ENCODE assay signal across 24 cellular contexts in the genomic region with DNA sequence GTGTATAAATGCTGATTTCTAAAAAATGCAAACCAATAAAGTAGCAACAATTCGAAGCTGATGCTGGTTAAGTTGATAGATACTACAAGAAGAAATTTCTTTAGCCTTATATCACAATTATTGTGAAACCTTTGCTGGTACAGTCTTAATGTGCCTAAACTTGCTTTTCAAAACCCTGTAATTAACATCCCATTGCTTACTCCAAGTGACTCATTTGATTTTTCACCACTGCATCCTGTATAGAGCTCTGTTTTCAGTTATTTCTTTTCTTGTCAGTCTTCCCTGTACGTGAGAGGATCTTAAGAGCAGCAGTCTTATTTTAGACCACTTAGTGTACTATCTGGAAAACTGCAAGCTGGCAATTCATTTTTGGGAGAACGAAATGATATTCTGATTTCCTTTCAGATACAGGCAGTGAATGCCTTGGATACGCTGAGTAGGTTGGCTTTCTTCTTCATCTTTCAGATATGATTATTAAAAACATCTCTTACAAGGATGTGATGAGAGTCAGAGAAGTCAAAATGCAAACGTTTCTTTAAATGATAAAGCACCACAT.
DNase-seq lines count a peak whose midpoint lies in the region; ATAC-seq and TF ChIP-seq lines count a peak whose summit lies in the region.
"Had no signal": no experiment of that assay in that cellular context is flagged by ENCODE, and none has a peak within 500 bp of the region (broad histone marks: within the 10 kb centered on the region; RNA-seq: fewer than 3 reads in every experiment).

No MANE protein-coding gene starts in this region.

- H3K4me3 ChIP-seq in SK-N-SH (ENCODE audit: low read depth in 2 of 2, low read length in 1 of 2), result no peak overlapping the region
- H3K4me3 ChIP-seq: sigmoid colon, upper lobe of left lung had no signal

- CTCF ChIA-PET in SK-N-SH (lab: Yijun Ruan, JAX), result interaction anchor here (1.1 kb wide), 1 partner anchor 8 kb away, joined by 3 read pairs; no protein-coding TSS in a partner anchor

- no peaks in the 10 kb centered on the region for H3K36me3 ChIP-seq in SK-N-SH (replicated peaks in 1 of 2; ENCODE audit: control insufficient read depth in 1 of 2, insufficient read depth in 2 of 2, low read length in 1 of 2)
- H3K36me3 ChIP-seq: sigmoid colon, upper lobe of left lung, WERI-Rb-1 had no signal

- POLR2A ChIA-PET in SK-N-SH (lab: Yijun Ruan, JAX), result no interaction called here

- ATAC-seq in SK-N-SH treated with all-trans-retinoic acid at 6 μM for 48 hours (peak; percentile 91), GM21825 (IDR thresholded peaks at IDR 0.05; ENCODE audit: unreplicated experiment) (no peak)
- ATAC-seq in stimulated activated naive CD8-positive, alpha-beta T cell treated with anti-CD3 and anti-CD28 coated beads, Interleukin-15, Interleukin-2, amounts not matched to agents 100 U/mL and 50 U/mL, for 24 hours, result no peak
- ATAC-seq: effector memory CD8-positive, alpha-beta T cell; T-helper 17 cell had no signal

- DNase-seq in SK-N-SH, result no peak
- DNase-seq in NCI-H69 (lab: John Stamatoyannopoulos, UW), result peak; percentile 69
- peak; percentile 37 for DNase-seq in epithelial cell of prostate (ENCODE audit: low read depth, low spot score)
- DNase-seq in stromal cell of bone marrow (ENCODE audit: low read depth), result peak; percentile 11
- no peak for DNase-seq in stimulated activated naive CD8-positive, alpha-beta T cell treated with anti-CD3 and anti-CD28 coated beads, Interleukin-15, Interleukin-2, amounts not matched to agents 100 U/mL and 50 U/mL, for 24 hours
- no peak for DNase-seq in activated naive CD4-positive, alpha-beta T cell treated with anti-CD3 and anti-CD28 coated beads, Interleukin-2, amount 50 U/mL, for 16 hours
- DNase-seq: activated CD4-positive, alpha-beta T cell treated with anti-CD3 and anti-CD28 coated beads, Interleukin-2, amount 50 U/mL, for 4 hours; activated T-cell treated with anti-CD3 and anti-CD28 coated beads for 4 hours; CD4-positive, alpha-beta T cell; effector memory CD8-positive, alpha-beta T cell; foreskin melanocyte; Kasumi-1; NCI-H1105; NCI-H748 treated with DMSO at 0.1 percent for 48 hours; SHP77 treated with DMSO at 0.1 percent for 48 hours; sigmoid colon; stimulated activated CD4-positive, alpha-beta T cell treated with anti-CD3 and anti-CD28 coated beads, Interleukin-1b, Interleukin-23, amount 100 ng/mL, for 48 hours; stimulated activated naive CD4-positive, alpha-beta T cell treated with Interleukin-2 at 50 U/mL for 16 hours; T-helper 17 cell; upper lobe of left lung; WERI-Rb-1 had no signal

- H2AFZ ChIP-seq in SK-N-SH (ENCODE audit: low read depth), result no peak overlapping the region
- H2AFZ ChIP-seq: parathyroid adenoma had no signal

- WGBS in SK-N-SH (ENCODE audit: low lambda C conversion rate), result 56% methylated on average over 5 of the region's 5 CpGs

- H3K9ac ChIP-seq in SK-N-SH, result no peak overlapping the region
- H3K9ac ChIP-seq: parathyroid adenoma had no signal

- TF ChIP-seq CTCF in SK-N-SH (IDR thresholded peaks at IDR 0.05), result no peak

- no peak overlapping the region for H3K27ac ChIP-seq in SK-N-SH (ENCODE audit: low read depth in 2 of 2, low read length in 1 of 2)
- H3K27ac ChIP-seq in epithelial cell of prostate, result no peak overlapping the region
- H3K27ac ChIP-seq: parathyroid adenoma, sigmoid colon, upper lobe of left lung, WERI-Rb-1 had no signal

- H3K4me1 ChIP-seq in SK-N-SH (ENCODE audit: control insufficient read depth in 1 of 2, insufficient read depth in 2 of 2, low read depth in 1 of 2, low read length in 1 of 2), result no peaks in the 10 kb centered on the region; a peak in 1 of 4 replicates
- H3K4me1 ChIP-seq: parathyroid adenoma, sigmoid colon, upper lobe of left lung had no signal

- no peak overlapping the region for H3K4me2 ChIP-seq in SK-N-SH

- TF ChIP-seq EP300 in SK-N-SH (IDR thresholded peaks at IDR 0.05; ENCODE audit: borderline replicate concordance in 1 of 2, low read depth in 1 of 2, low read length in 1 of 2), result no peak

- H3K27me3 ChIP-seq in SK-N-SH (ENCODE audit: insufficient read depth), result no peaks in the 10 kb centered on the region
- H3K27me3 ChIP-seq: sigmoid colon, upper lobe of left lung had no signal

- no peaks in the 10 kb centered on the region for H3K9me2 ChIP-seq in SK-N-SH

- no peaks in the 10 kb centered on the region for H4K20me1 ChIP-seq in SK-N-SH (ENCODE audit: insufficient read depth)

- H3F3A ChIP-seq in SK-N-SH (replicated peaks; ENCODE audit: insufficient read depth), result no peaks in the 10 kb centered on the region

- no peak for TF ChIP-seq RAD21 in SK-N-SH (IDR thresholded peaks at IDR 0.05; ENCODE audit: low read length)

- H3K9me3 ChIP-seq in SK-N-SH, result no peaks in the 10 kb centered on the region
- H3K9me3 ChIP-seq: sigmoid colon, upper lobe of left lung had no signal

- H3K79me2 ChIP-seq in SK-N-SH (ENCODE audit: insufficient read depth), result no peaks in the 10 kb centered on the region
- H3K79me2 ChIP-seq: parathyroid adenoma had no signal

TF ChIP-seq in SK-N-SH treated with all-trans-retinoic acid at 6 μM for 48 hours, 23 proteins besides CTCF, POLR2A, EP300 and RAD21:
- TF ChIP-seq TOX (CRISPR knock-in tag; IDR thresholded peaks at IDR 0.05; ENCODE audit: borderline replicate concordance) (peak; percentile 37; the same call in 1 of the 2 replicates), CSDC2 (CRISPR knock-in tag; IDR thresholded peaks at IDR 0.05) (no peak)

TF ChIP-seq in SK-N-SH, 30 proteins besides CTCF, POLR2A, EP300 and RAD21:
- TF ChIP-seq MAX (IDR thresholded peaks at IDR 0.05; ENCODE audit: low read depth) (no peak), CHD2 (IDR thresholded peaks at IDR 0.05; ENCODE audit: low read length, partially characterized antibody) (no peak), RFX5 (IDR thresholded peaks at IDR 0.05; ENCODE audit: low read length) (no peak), USF1 (IDR thresholded peaks at IDR 0.05; ENCODE audit: borderline replicate concordance, low read depth) (no peak)
- TF ChIP-seq, protein P1, sequence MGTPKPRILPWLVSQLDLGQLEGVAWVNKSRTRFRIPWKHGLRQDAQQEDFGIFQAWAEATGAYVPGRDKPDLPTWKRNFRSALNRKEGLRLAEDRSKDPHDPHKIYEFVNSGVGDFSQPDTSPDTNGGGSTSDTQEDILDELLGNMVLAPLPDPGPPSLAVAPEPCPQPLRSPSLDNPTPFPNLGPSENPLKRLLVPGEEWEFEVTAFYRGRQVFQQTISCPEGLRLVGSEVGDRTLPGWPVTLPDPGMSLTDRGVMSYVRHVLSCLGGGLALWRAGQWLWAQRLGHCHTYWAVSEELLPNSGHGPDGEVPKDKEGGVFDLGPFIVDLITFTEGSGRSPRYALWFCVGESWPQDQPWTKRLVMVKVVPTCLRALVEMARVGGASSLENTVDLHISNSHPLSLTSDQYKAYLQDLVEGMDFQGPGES (IDR thresholded peaks at IDR 0.05; ENCODE audit: low read depth, low read length), result no peak

Comparison
In these comparisons a context has a peak if more than half of its experiments do, and no peak if none do; other contexts are left out.
1. DNase-seq: peak in NCI-H69 (single experiment), epithelial cell of prostate (single experiment) and stromal cell of bone marrow (single experiment); none in SK-N-SH (single experiment), stimulated activated naive CD8-positive, alpha-beta T cell treated with anti-CD3 and anti-CD28 coated beads, Interleukin-15, Interleukin-2, amounts not matched to agents 100 U/mL and 50 U/mL, for 24 hours (single experiment) and activated naive CD4-positive, alpha-beta T cell treated with anti-CD3 and anti-CD28 coated beads, Interleukin-2, amount 50 U/mL, for 16 hours (single experiment).